10 cellular contexts compared by ENCODE assay signal in genomic region chr11:3950996-3951662, GRCh38.
DNase-seq lines count a peak whose midpoint lies in the region; ATAC-seq, FAIRE-seq and TF ChIP-seq lines count a peak whose summit lies in the region.
"Had no signal": no experiment of that assay in that cellular context is flagged by ENCODE, and none has a peak within 500 bp of the region (broad histone marks: within the 10 kb centered on the region; RNA-seq: fewer than 3 reads in every experiment).

No MANE protein-coding gene starts in this region.

- H3K9ac ChIP-seq in astrocyte (ENCODE audit: low read length), result no peak overlapping the region

- ATAC-seq in Right ventricle myocardium superior (ENCODE audit: poor library complexity) (peak; percentile 52), esophagus mucosa (no peak)

- H3K4me3 Mint-ChIP-seq in astrocyte (ENCODE audit: unreplicated experiment), result no peak overlapping the region

- WGBS in lower leg skin, 2 donors, result 44 to 53% methylated on average over 4 of the region's 4 CpGs

- no peaks in the 10 kb centered on the region for H3K27me3 ChIP-seq in right atrium auricular region
- no peaks in the 10 kb centered on the region for H3K27me3 ChIP-seq in astrocyte (ENCODE audit: insufficient read depth, low read length)
- H3K27me3 ChIP-seq in uterus, result no peaks in the 10 kb centered on the region

- H3K4me3 ChIP-seq in right atrium auricular region, result no peak overlapping the region
- H3K4me3 ChIP-seq in astrocyte (ENCODE audit: insufficient read depth, low read depth, low read length), result no peak overlapping the region
- no peak overlapping the region for H3K4me3 ChIP-seq in uterus
- no peak overlapping the region for H3K4me3 ChIP-seq in lower leg skin (ENCODE audit: low read depth, poor library complexity, severe bottlenecking)

- TF ChIP-seq CTCF in right atrium auricular region (IDR thresholded peaks at IDR 0.05), result no peak
- no peak for TF ChIP-seq CTCF in astrocyte (IDR thresholded peaks at IDR 0.05; ENCODE audit: insufficient read depth, low read depth, low read length)
- no peak for TF ChIP-seq CTCF in uterus (IDR thresholded peaks at IDR 0.05)
- no peak for TF ChIP-seq CTCF in lower leg skin (IDR thresholded peaks at IDR 0.05)

- no peaks in the 10 kb centered on the region for H3K27me3 Mint-ChIP-seq in astrocyte (ENCODE audit: low read depth, unreplicated experiment)

- intact Hi-C loops in Right ventricle myocardium superior (cut with DNase I) (no loop called here), uterus (cut with DNase I; ENCODE audit: low total_unique reads) (no loop called here), lower leg skin (cut with DNase I; ENCODE audit: low total_unique reads) (no loop called here)

- H3K27ac ChIP-seq in right atrium auricular region (peak overlapping the region in 1 of 2 donors; percentile 17), astrocyte (ENCODE audit: low read depth, low read length) (peak overlapping the region; percentile 29), uterus (peak overlapping the region; percentile 8 to 35)

- DNase-seq in Right ventricle myocardium superior (no peak), right atrium auricular region (ENCODE audit: low spot score) (no peak), astrocyte (ENCODE audit: low read depth) (peak; percentile 65), kidney glomerular epithelial cell (lab: John Stamatoyannopoulos, UW) (peak; percentile 79), uterus (no peak), GOT3 (lab: John Stamatoyannopoulos, UW) (no peak), lower leg skin (ENCODE audit: low spot score in 2 of 2) (no peak)
- DNase-seq: stimulated activated CD4-positive, alpha-beta T cell treated with anti-CD3 and anti-CD28 coated beads, Interleukin-4, amount 100 ng/mL, for 1 hour; T1000 had no signal

- H3K4me1 ChIP-seq in right atrium auricular region, result peaks cover 0 to 44% of the 10 kb centered on the region in 2 donors
- H3K4me1 ChIP-seq in astrocyte (ENCODE audit: insufficient read depth, low read length), result peaks cover 9% of the 10 kb centered on the region
- H3K4me1 ChIP-seq in uterus, result peaks cover 6 to 16% of the 10 kb centered on the region in 2 donors

- H3K9me3 ChIP-seq in right atrium auricular region, result no peaks in the 10 kb centered on the region
- H3K9me3 ChIP-seq in astrocyte (ENCODE audit: insufficient read depth, low read depth, low read length), result no peaks in the 10 kb centered on the region
- no peaks in the 10 kb centered on the region for H3K9me3 ChIP-seq in uterus

- H3K27ac Mint-ChIP-seq in astrocyte (ENCODE audit: unreplicated experiment), result peak overlapping the region; percentile 92

- peaks cover 3% of the 10 kb centered on the region for H3K36me3 Mint-ChIP-seq in astrocyte (ENCODE audit: low read depth, unreplicated experiment)

- H3K9me3 Mint-ChIP-seq in astrocyte (ENCODE audit: unreplicated experiment), result no peaks in the 10 kb centered on the region

- H4K20me1 ChIP-seq in astrocyte (ENCODE audit: insufficient read depth, low read length), result no peaks in the 10 kb centered on the region

- H3K79me2 ChIP-seq in astrocyte (ENCODE audit: insufficient read depth, low read length), result no peaks in the 10 kb centered on the region

- FAIRE-seq in astrocyte (lab: Jason Lieb, UNC), result no peak

- H3K36me3 ChIP-seq in right atrium auricular region (no peaks in the 10 kb centered on the region), astrocyte (ENCODE audit: insufficient read depth, low read length) (no peaks in the 10 kb centered on the region), uterus (no peaks in the 10 kb centered on the region)

- H2AFZ ChIP-seq in astrocyte (ENCODE audit: low read depth, low read length), result no peak overlapping the region

- peak overlapping the region; percentile 52 for H3K4me2 ChIP-seq in astrocyte (ENCODE audit: low read length)

- peaks cover 41% of the 10 kb centered on the region for H3K4me1 Mint-ChIP-seq in astrocyte (ENCODE audit: low read depth, unreplicated experiment)

- no peak for TF ChIP-seq POLR2A in uterus (IDR thresholded peaks at IDR 0.05)
- TF ChIP-seq POLR2A in lower leg skin (IDR thresholded peaks at IDR 0.05), result no peak

Comparison
In these comparisons a context has a peak if more than half of its experiments do, and no peak if none do; other contexts are left out.
1. DNase-seq: peak in astrocyte (single experiment) and kidney glomerular epithelial cell (single experiment); none in Right ventricle myocardium superior (single experiment), right atrium auricular region (single experiment), uterus (0 of 2), GOT3 (single experiment) and lower leg skin (0 of 2).